Comparison of ENCODE assay signal across 8 cellular contexts in the genomic region with DNA sequence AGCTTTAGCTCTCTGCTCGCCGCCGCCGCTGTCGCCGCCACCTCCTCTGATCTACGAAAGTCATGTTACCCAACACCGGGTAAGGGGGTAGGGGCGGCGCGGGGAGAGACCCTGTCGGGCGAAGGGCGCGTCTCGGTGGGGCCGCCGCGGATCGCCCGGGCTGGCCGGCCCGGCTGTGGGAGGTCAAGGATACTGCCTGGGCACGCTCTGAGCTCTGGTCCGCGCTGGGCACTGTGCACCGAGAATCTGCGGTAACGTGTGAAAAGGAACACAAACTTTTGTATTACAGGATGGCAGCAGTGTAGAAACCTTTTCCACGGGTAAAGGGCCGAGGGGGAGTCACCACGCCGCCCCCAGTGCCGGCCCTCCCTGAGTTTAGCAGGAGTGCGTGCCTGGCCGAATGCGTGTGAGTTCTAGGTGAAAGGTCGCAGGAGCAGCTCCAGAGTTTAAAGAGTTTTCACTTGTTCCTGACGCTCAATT. TPM values are rescaled to one million over a fixed set of nuclear protein-coding genes. Genes with fewer than 3 reads are reported as not detected.
A peak's percentile ranks its signal among the peaks of the same experiment; 100 is the strongest.
DNase-seq lines count a peak whose midpoint lies in the region; ATAC-seq, FAIRE-seq and TF ChIP-seq lines count a peak whose summit lies in the region.

A gene (plus strand): TSS at position 7 of the 480 bp plus-strand sequence. CDS start 56 bp downstream, at position 63.

- H3K4me1 ChIP-seq in upper lobe of right lung: peaks cover 42% of the 10 kb centered on the region

- intact Hi-C loops in T-helper 2 cell treated with Interferon-gamma antibody and Interleukin-4, amounts not matched to agents 100 ng/mL and 5 ng/mL, for 36 hours (cut with micrococcal nuclease): loop anchor here (1.0 to 5.0 kb wide), 3 partner anchors 370 to 898 kb away; a partner anchor contains a TSS
- intact Hi-C loops in upper lobe of right lung (cut with DNase I): no loop called here

- peak within 1 kb of the TSS; percentile 90 for H3K4me3 ChIP-seq in BJ (ENCODE audit: low read depth, low read length)
- peak within 1 kb of the TSS; percentile 82 for H3K4me3 ChIP-seq in epithelial cell of proximal tubule (ENCODE audit: low read depth, low read length)
- peak within 1 kb of the TSS; percentile 93 for H3K4me3 ChIP-seq in upper lobe of right lung

- POLR2A ChIA-PET in BJ (lab: Charles Lee): interaction anchor here (0.6 to 0.8 kb wide), 4 partner anchors 31 to 692 kb away, joined by 3 to 6 read pairs (median 4); no protein-coding TSS in a partner anchor

- no peaks in the 10 kb centered on the region for H3K9me3 ChIP-seq in upper lobe of right lung

- peak; percentile 27 for ATAC-seq in HG03432 (IDR thresholded peaks at IDR 0.05; ENCODE audit: unreplicated experiment)
- ATAC-seq in upper lobe of right lung: peak; percentile 64

- TF ChIP-seq CTCF in BJ (IDR thresholded peaks at IDR 0.05; ENCODE audit: insufficient read depth, low read depth, low read length) (no peak), epithelial cell of proximal tubule (conservative IDR thresholded peaks at IDR 0.05; ENCODE audit: low read depth, low read length) (no peak), upper lobe of right lung (IDR thresholded peaks at IDR 0.05) (no peak)

- no peak for DNase-seq in BJ (ENCODE audit: low read depth)
- no peak for DNase-seq in GM19239 (ENCODE audit: insufficient read length, low spot score)
- DNase-seq in epithelial cell of proximal tubule (ENCODE audit: low read depth): no peak
- DNase-seq in myocyte (ENCODE audit: low read depth): no peak
- no peak for DNase-seq in upper lobe of right lung
- no peak for DNase-seq in NCI-H1694 treated with DMSO at 0.1 percent for 48 hours (lab: John Stamatoyannopoulos, UW)

- CTCF ChIA-PET in BJ (lab: Yijun Ruan, JAX): interaction anchor here (1.1 to 2.7 kb wide), 3 partner anchors 18 to 440 kb away, joined by 3 to 10 read pairs (median 3); no protein-coding TSS in a partner anchor

- H3K27me3 ChIP-seq in BJ (ENCODE audit: control insufficient read depth, insufficient read depth, low read length) (no peaks in the 10 kb centered on the region), upper lobe of right lung (no peaks in the 10 kb centered on the region)

- H3K36me3 ChIP-seq in BJ (ENCODE audit: control insufficient read depth, insufficient read depth, low read length): no peaks in the 10 kb centered on the region
- H3K36me3 ChIP-seq in upper lobe of right lung: no peaks in the 10 kb centered on the region

- FAIRE-seq in GM19239 (lab: Jason Lieb, UNC): peak; percentile 61

- peak within 1 kb of the TSS; percentile 99 for H3K27ac ChIP-seq in upper lobe of right lung

RNA-seq across cellular contexts. Expression of the gene that starts here (rescaled TPM):
- polyA plus RNA-seq in BJ (2011; rRNA removed): 15.2 and 26.0 TPM in 2 replicates
- 15.4 and 21.8 TPM in 2 replicates for polyA minus RNA-seq in BJ (2011; rRNA and poly(A)+ RNA removed)
- total RNA-seq in T-helper 2 cell treated with Interferon-gamma antibody and Interleukin-4, amounts not matched to agents 100 ng/mL and 5 ng/mL, for 36 hours: 20.2 and 23.1 TPM in 2 replicates
- 25.3 and 34.0 TPM in 2 replicates for total RNA-seq in epithelial cell of proximal tubule
- 41.3 and 58.5 TPM in 2 replicates for total RNA-seq in myocyte
- 12.9 TPM for polyA plus RNA-seq in myocyte (2012)
- 56.3 TPM for total RNA-seq in upper lobe of right lung
